In genomic region chr13:77184455-77184854, GRCh38 we compare ENCODE assay signal across 8 cellular contexts.
A peak's percentile ranks its signal among the peaks of the same experiment; 100 is the strongest.
DNase-seq lines count a peak whose midpoint lies in the region; ATAC-seq, FAIRE-seq and TF ChIP-seq lines count a peak whose summit lies in the region.

No MANE protein-coding gene starts in this region.

- no peak for TF ChIP-seq EP300 in gastroesophageal sphincter (IDR thresholded peaks at IDR 0.05)

- H3K27me3 Mint-ChIP-seq in effector memory CD8-positive, alpha-beta T cell, result no peaks in the 10 kb centered on the region

- ATAC-seq in GM21526 (IDR thresholded peaks at IDR 0.05; ENCODE audit: low FRiP score, unreplicated experiment) (peak; percentile 93), HG03575 (IDR thresholded peaks at IDR 0.05; ENCODE audit: extremely low read depth, insufficient number of reproducible peaks, low FRiP score, unreplicated experiment) (peak; percentile 95), gastroesophageal sphincter (no peak)
- ATAC-seq in effector memory CD8-positive, alpha-beta T cell (replicated peaks), result peak; percentile 45

- no peak overlapping the region for H3K4me3 Mint-ChIP-seq in effector memory CD8-positive, alpha-beta T cell

- H3K4me1 Mint-ChIP-seq in effector memory CD8-positive, alpha-beta T cell (ENCODE audit: low read depth in 2 of 2), result peaks cover 6 to 12% of the 10 kb centered on the region in 2 donors

- DNase-seq in GM12892 (ENCODE audit: insufficient read length) (peak; percentile 7), ureter (ENCODE audit: low spot score) (no peak), NCI-H1436 (lab: John Stamatoyannopoulos, UW) (no peak)
- no peak for DNase-seq in effector memory CD8-positive, alpha-beta T cell
- no peak for DNase-seq in stimulated activated naive CD4-positive, alpha-beta T cell (lab: John Stamatoyannopoulos, UW)

- no peaks in the 10 kb centered on the region for H3K27me3 ChIP-seq in gastroesophageal sphincter

- no peak for TF ChIP-seq CTCF in gastroesophageal sphincter (IDR thresholded peaks at IDR 0.05)

- peak; percentile 84 for FAIRE-seq in GM12892 (lab: Jason Lieb, UNC)

- peak overlapping the region; percentile 5 to 72 for H3K27ac Mint-ChIP-seq in effector memory CD8-positive, alpha-beta T cell

- no peaks in the 10 kb centered on the region for H3K9me3 Mint-ChIP-seq in effector memory CD8-positive, alpha-beta T cell

- peaks cover 5 to 91% of the 10 kb centered on the region in 2 donors for H3K36me3 ChIP-seq in gastroesophageal sphincter

- H3K36me3 Mint-ChIP-seq in effector memory CD8-positive, alpha-beta T cell (ENCODE audit: insufficient read depth), result peaks cover 82% of the 10 kb centered on the region

- H3K27ac ChIP-seq in gastroesophageal sphincter, result no peak overlapping the region

- no peak overlapping the region for H3K4me3 ChIP-seq in gastroesophageal sphincter

- H3K4me1 ChIP-seq in gastroesophageal sphincter, result no peaks in the 10 kb centered on the region

- 83 to 90% methylated on average over 1 to 2 of the region's 2 CpGs for WGBS in gastroesophageal sphincter (ENCODE audit: low coverage in 1 of 2), 2 donors

- H3K9me3 ChIP-seq in gastroesophageal sphincter, result no peaks in the 10 kb centered on the region

- TF ChIP-seq POLR2A in GM12892 (IDR thresholded peaks at IDR 0.05; ENCODE audit: low read depth, low read length), result no peak
- no peak for TF ChIP-seq POLR2A in gastroesophageal sphincter (IDR thresholded peaks at IDR 0.05)
